1 cellular context compared by ENCODE assay signal in the genomic region with DNA sequence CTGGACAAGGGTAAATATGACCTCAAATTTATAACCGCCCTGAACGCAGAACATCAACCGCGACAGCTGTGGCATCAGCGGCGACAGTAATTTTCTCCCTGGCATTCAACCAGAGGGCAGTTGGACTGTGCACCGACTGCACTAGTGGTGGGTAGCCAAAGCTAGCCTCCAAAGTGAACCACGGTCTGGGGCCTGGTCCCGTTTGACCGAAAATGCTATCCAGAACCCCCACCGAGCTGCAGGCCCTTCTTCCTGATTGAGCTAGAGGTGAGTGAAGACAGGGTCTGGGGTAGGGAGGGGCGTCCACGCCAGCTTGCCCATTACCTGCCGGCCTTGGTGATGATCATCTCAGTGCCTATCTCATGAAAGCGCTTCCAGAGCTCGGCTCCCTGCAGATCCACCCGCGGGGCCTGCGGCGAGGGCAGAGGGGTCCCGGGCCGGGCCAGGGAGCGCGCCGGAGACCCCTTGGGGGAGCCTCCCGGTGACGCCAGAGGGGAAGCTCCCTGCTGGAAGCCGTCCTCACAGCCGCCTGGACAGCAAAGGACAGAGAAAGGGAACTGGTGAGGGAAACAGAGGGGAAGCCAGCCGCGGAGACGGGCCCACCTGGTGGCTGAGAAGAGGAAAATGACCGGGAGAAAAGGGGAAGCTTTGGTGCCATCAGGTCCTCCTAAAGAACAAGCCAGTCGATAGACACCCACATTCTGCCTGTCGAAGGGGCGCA.
TF ChIP-seq lines count a peak whose summit lies in the region.

No MANE protein-coding gene starts in this region.

TF ChIP-seq in K562, 482 proteins besides CTCF, POLR2A, EP300 and RAD21 (continued from another document and continues in another):
- TF ChIP-seq, protein P1, sequence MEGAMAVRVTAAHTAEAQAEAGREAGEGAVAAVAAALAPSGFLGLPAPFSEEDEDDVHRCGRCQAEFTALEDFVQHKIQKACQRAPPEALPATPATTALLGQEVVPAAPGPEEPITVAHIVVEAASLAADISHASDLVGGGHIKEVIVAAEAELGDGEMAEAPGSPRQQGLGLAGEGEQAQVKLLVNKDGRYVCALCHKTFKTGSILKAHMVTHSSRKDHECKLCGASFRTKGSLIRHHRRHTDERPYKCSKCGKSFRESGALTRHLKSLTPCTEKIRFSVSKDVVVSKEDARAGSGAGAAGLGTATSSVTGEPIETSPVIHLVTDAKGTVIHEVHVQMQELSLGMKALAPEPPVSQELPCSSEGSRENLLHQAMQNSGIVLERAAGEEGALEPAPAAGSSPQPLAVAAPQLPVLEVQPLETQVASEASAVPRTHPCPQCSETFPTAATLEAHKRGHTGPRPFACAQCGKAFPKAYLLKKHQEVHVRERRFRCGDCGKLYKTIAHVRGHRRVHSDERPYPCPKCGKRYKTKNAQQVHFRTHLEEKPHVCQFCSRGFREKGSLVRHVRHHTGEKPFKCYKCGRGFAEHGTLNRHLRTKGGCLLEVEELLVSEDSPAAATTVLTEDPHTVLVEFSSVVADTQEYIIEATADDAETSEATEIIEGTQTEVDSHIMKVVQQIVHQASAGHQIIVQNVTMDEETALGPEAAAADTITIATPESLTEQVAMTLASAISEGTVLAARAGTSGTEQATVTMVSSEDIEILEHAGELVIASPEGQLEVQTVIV (CRISPR knock-in tag; IDR thresholded peaks at IDR 0.05; ENCODE audit: borderline replicate concordance), result no peak
- TF ChIP-seq ZNF644 (tag; IDR thresholded peaks at IDR 0.05; ENCODE audit: low read depth) (no peak), PCBP1 (IDR thresholded peaks at IDR 0.05; ENCODE audit: low read depth, low read length, poor library complexity, severe bottlenecking) (no peak), KAT7 (CRISPR knock-in tag; IDR thresholded peaks at IDR 0.05; ENCODE audit: borderline replicate concordance) (0 out of 2 replicates have a peak, but pooled peaks have one; percentile 29), NBN (IDR thresholded peaks at IDR 0.05; ENCODE audit: low read depth) (no peak), FOXA1 (IDR thresholded peaks at IDR 0.05; ENCODE audit: borderline replicate concordance) (no peak), CTBP1 (IDR thresholded peaks at IDR 0.05; ENCODE audit: borderline replicate concordance) (0 out of 2 replicates have a peak, but pooled peaks have one; percentile 19), XRCC4 (IDR thresholded peaks at IDR 0.05; ENCODE audit: extremely low read depth, insufficient read depth, insufficient read length) (no peak), ZBTB2 (IDR thresholded peaks at IDR 0.05) (no peak), RBM17 (IDR thresholded peaks at IDR 0.05; ENCODE audit: borderline replicate concordance, low read depth, low read length) (no peak), CCNT2 (IDR thresholded peaks at IDR 0.05; ENCODE audit: borderline replicate concordance, extremely low read depth, insufficient read length, low read depth, low read length) (no peak), SNAPC5 (CRISPR knock-in tag; IDR thresholded peaks at IDR 0.05) (no peak), ZFP30 (CRISPR knock-in tag; IDR thresholded peaks at IDR 0.05; ENCODE audit: borderline replicate concordance) (no peak), BCOR (IDR thresholded peaks at IDR 0.05) (no peak), TBP (optimal IDR thresholded peaks at IDR 0.05; ENCODE audit: low read depth, low read length) (no peak), USF2 (CRISPR knock-in tag; IDR thresholded peaks at IDR 0.05) (0 out of 2 replicates have a peak, but pooled peaks have one; percentile 12), RFX7 (CRISPR knock-in tag; IDR thresholded peaks at IDR 0.05) (no peak), ZFPM2 (CRISPR knock-in tag; IDR thresholded peaks at IDR 0.05) (no peak), SOX6 (IDR thresholded peaks at IDR 0.05) (no peak), ZNF384 (IDR thresholded peaks at IDR 0.05; ENCODE audit: low read depth, low read length) (no peak), SMAD4 (CRISPR knock-in tag; conservative IDR thresholded peaks at IDR 0.05) (no peak; the same call in 1 of the 2 replicates), ZNF224 (CRISPR knock-in tag; IDR thresholded peaks at IDR 0.05) (no peak), DIDO1 (tag; IDR thresholded peaks at IDR 0.05; ENCODE audit: low read depth) (no peak), NONO (IDR thresholded peaks at IDR 0.05; ENCODE audit: low read depth in 2 of 2, low read length in 1 of 2) (no peak), ATF1 (CRISPR knock-in tag; IDR thresholded peaks at IDR 0.05) (no peak), ATF1 (tag; IDR thresholded peaks at IDR 0.05) (no peak), OTX1 (CRISPR knock-in tag; IDR thresholded peaks at IDR 0.05) (no peak), ZNF263 (CRISPR knock-in tag; IDR thresholded peaks at IDR 0.05; ENCODE audit: borderline replicate concordance) (no peak), ZNF707 (CRISPR knock-in tag; conservative IDR thresholded peaks at IDR 0.05) (no peak), HCFC1 (IDR thresholded peaks at IDR 0.05; ENCODE audit: low read depth, low read length) (no peak), ZBTB7A (IDR thresholded peaks at IDR 0.05; ENCODE audit: borderline replicate concordance, control insufficient read depth, low read depth, low read length) (peak; percentile 34; the same call in 1 of the 2 replicates), PML (IDR thresholded peaks at IDR 0.05; ENCODE audit: low read length) (no peak), RUNX1 (IDR thresholded peaks at IDR 0.05; ENCODE audit: low read depth) (no peak), ZZZ3 (IDR thresholded peaks at IDR 0.05) (no peak), GTF2F1 (IDR thresholded peaks at IDR 0.05; ENCODE audit: low read depth, low read length) (no peak), SIRT6 (IDR thresholded peaks at IDR 0.05; ENCODE audit: low read depth, low read length) (no peak), TAF1 (IDR thresholded peaks at IDR 0.05; ENCODE audit: control insufficient read depth, extremely low read depth, insufficient read depth, low read length, severe bottlenecking) (no peak), MEF2A (IDR thresholded peaks at IDR 0.05; ENCODE audit: control insufficient read depth, low read depth, low read length) (no peak), ZNF274 (IDR thresholded peaks at IDR 0.05; ENCODE audit: borderline replicate concordance, low read depth, low read length) (no peak), MBD1 (CRISPR knock-in tag; IDR thresholded peaks at IDR 0.05) (no peak), ELF2 (CRISPR knock-in tag; IDR thresholded peaks at IDR 0.05) (no peak), ZNF197 (CRISPR knock-in tag; IDR thresholded peaks at IDR 0.05; ENCODE audit: low read depth) (no peak), SIN3A (IDR thresholded peaks at IDR 0.05; ENCODE audit: borderline replicate concordance in 2 of 2, control insufficient read depth in 1 of 2, low read depth in 2 of 2, low read length in 2 of 2) (peak in 1 of 2 experiments; percentile 50; a peak in 1 of 4 replicates), DNMT1 (IDR thresholded peaks at IDR 0.05) (no peak), NFIX (CRISPR knock-in tag; IDR thresholded peaks at IDR 0.05; ENCODE audit: low read depth) (no peak), ZNF583 (CRISPR knock-in tag; IDR thresholded peaks at IDR 0.05) (no peak), ZNF785 (CRISPR knock-in tag; IDR thresholded peaks at IDR 0.05) (no peak), KDM4B (IDR thresholded peaks at IDR 0.05; ENCODE audit: borderline replicate concordance in 2 of 2, low read depth in 1 of 2) (no peak), CAMTA2 (CRISPR knock-in tag; conservative IDR thresholded peaks at IDR 0.05) (no peak), MTA3 (IDR thresholded peaks at IDR 0.05; ENCODE audit: borderline replicate concordance) (no peak), KLF16 (IDR thresholded peaks at IDR 0.05) (no peak), HMG20A (CRISPR knock-in tag; conservative IDR thresholded peaks at IDR 0.05) (no peak), ZEB2 (IDR thresholded peaks at IDR 0.05) (no peak), DDX20 (tag; IDR thresholded peaks at IDR 0.05; ENCODE audit: low read depth) (no peak), MYBL2 (IDR thresholded peaks at IDR 0.05; ENCODE audit: low read depth) (no peak), MYBL2 (CRISPR knock-in tag; IDR thresholded peaks at IDR 0.05; ENCODE audit: borderline replicate concordance) (no peak), CHD2 (IDR thresholded peaks at IDR 0.05; ENCODE audit: low read depth, low read length) (no peak), FOXJ3 (CRISPR knock-in tag; IDR thresholded peaks at IDR 0.05) (no peak), SRF (CRISPR knock-in tag; IDR thresholded peaks at IDR 0.05) (no peak)
- TF ChIP-seq, protein P2, sequence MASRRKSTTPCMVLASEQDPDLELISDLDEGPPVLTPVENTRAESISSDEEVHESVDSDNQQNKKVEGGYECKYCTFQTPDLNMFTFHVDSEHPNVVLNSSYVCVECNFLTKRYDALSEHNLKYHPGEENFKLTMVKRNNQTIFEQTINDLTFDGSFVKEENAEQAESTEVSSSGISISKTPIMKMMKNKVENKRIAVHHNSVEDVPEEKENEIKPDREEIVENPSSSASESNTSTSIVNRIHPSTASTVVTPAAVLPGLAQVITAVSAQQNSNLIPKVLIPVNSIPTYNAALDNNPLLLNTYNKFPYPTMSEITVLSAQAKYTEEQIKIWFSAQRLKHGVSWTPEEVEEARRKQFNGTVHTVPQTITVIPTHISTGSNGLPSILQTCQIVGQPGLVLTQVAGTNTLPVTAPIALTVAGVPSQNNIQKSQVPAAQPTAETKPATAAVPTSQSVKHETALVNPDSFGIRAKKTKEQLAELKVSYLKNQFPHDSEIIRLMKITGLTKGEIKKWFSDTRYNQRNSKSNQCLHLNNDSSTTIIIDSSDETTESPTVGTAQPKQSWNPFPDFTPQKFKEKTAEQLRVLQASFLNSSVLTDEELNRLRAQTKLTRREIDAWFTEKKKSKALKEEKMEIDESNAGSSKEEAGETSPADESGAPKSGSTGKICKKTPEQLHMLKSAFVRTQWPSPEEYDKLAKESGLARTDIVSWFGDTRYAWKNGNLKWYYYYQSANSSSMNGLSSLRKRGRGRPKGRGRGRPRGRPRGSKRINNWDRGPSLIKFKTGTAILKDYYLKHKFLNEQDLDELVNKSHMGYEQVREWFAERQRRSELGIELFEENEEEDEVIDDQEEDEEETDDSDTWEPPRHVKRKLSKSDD (conservative IDR thresholded peaks at IDR 0.05; ENCODE audit: low read length), result no peak
- TF ChIP-seq, protein P3, sequence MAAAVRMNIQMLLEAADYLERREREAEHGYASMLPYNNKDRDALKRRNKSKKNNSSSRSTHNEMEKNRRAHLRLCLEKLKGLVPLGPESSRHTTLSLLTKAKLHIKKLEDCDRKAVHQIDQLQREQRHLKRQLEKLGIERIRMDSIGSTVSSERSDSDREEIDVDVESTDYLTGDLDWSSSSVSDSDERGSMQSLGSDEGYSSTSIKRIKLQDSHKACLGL (CRISPR knock-in tag; IDR thresholded peaks at IDR 0.05; ENCODE audit: borderline replicate concordance, poor library complexity, severe bottlenecking), result no peak
- TF ChIP-seq, protein P4, sequence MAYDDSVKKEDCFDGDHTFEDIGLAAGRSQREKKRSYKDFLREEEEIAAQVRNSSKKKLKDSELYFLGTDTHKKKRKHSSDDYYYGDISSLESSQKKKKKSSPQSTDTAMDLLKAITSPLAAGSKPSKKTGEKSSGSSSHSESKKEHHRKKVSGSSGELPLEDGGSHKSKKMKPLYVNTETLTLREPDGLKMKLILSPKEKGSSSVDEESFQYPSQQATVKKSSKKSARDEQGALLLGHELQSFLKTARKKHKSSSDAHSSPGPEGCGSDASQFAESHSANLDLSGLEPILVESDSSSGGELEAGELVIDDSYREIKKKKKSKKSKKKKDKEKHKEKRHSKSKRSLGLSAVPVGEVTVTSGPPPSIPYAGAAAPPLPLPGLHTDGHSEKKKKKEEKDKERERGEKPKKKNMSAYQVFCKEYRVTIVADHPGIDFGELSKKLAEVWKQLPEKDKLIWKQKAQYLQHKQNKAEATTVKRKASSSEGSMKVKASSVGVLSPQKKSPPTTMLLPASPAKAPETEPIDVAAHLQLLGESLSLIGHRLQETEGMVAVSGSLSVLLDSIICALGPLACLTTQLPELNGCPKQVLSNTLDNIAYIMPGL (CRISPR knock-in tag; IDR thresholded peaks at IDR 0.05), result no peak
- TF ChIP-seq, protein P5, sequence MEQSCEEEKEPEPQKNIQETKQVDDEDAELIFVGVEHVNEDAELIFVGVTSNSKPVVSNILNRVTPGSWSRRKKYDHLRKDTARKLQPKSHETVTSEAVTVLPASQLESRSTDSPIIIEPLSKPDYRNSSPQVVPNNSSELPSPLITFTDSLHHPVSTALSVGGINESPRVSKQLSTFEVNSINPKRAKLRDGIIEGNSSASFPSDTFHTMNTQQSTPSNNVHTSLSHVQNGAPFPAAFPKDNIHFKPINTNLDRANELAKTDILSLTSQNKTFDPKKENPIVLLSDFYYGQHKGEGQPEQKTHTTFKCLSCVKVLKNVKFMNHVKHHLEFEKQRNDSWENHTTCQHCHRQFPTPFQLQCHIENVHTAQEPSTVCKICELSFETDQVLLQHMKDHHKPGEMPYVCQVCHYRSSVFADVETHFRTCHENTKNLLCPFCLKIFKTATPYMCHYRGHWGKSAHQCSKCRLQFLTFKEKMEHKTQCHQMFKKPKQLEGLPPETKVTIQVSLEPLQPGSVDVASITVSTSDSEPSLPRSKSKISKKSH (CRISPR knock-in tag; IDR thresholded peaks at IDR 0.05), result no peak
